Comparison of ENCODE assay signal across 1 cellular context in genomic region chr22:35894937-35895708, GRCh38.
TF ChIP-seq lines count a peak whose summit lies in the region.

No MANE protein-coding gene starts in this region.

TF ChIP-seq in HEK293, 187 proteins besides CTCF, POLR2A, EP300 and RAD21 (continued from another document and continues in another):
- TF ChIP-seq KLF8 (tag by site-specific recombination; IDR thresholded peaks at IDR 0.05): peak; percentile 92
- peak; percentile 15; the same call in 1 of the 2 replicates for TF ChIP-seq SP2 (tag by site-specific recombination; IDR thresholded peaks at IDR 0.05)
- TF ChIP-seq WT1 (tag by site-specific recombination; IDR thresholded peaks at IDR 0.05): peak; percentile 66
- no peak for TF ChIP-seq ZNF138 (tag by site-specific recombination; IDR thresholded peaks at IDR 0.05; ENCODE audit: borderline replicate concordance)
- TF ChIP-seq ZSCAN16 (tag by site-specific recombination; IDR thresholded peaks at IDR 0.05): 0 out of 2 replicates have a peak, but pooled peaks have one; percentile 46
- no peak for TF ChIP-seq ZSCAN18 (tag by site-specific recombination; IDR thresholded peaks at IDR 0.05)
- peak; percentile 60; the same call in 1 of the 2 replicates for TF ChIP-seq ZNF18 (tag by site-specific recombination; IDR thresholded peaks at IDR 0.05)
- peak; percentile 66; the same call in 1 of the 2 replicates for TF ChIP-seq ZNF692 (tag by site-specific recombination; IDR thresholded peaks at IDR 0.05)
- TF ChIP-seq ZNF366 (tag by site-specific recombination; conservative IDR thresholded peaks at IDR 0.05): peak; percentile 64; the same call in 1 of the 2 replicates
- TF ChIP-seq SALL2 (tag by site-specific recombination; IDR thresholded peaks at IDR 0.05; ENCODE audit: borderline replicate concordance): no peak
- TF ChIP-seq ZNF2 (tag by site-specific recombination; IDR thresholded peaks at IDR 0.05): peak; percentile 36; the same call in 1 of the 2 replicates
- peak; percentile 68 for TF ChIP-seq ZXDB (tag by site-specific recombination; IDR thresholded peaks at IDR 0.05)
- TF ChIP-seq SP7 (tag by site-specific recombination; IDR thresholded peaks at IDR 0.05): peak; percentile 74
- TF ChIP-seq PRDM6 (tag by site-specific recombination; IDR thresholded peaks at IDR 0.05): peak; percentile 77
- 0 out of 2 replicates have a peak, but pooled peaks have one; percentile 73 for TF ChIP-seq ZNF580 (tag by site-specific recombination; IDR thresholded peaks at IDR 0.05)
- no peak for TF ChIP-seq ZNF114 (tag by site-specific recombination; IDR thresholded peaks at IDR 0.05)
- peak; percentile 89 for TF ChIP-seq KLF1 (tag by site-specific recombination; IDR thresholded peaks at IDR 0.05)
- TF ChIP-seq KLF10 (tag by site-specific recombination; IDR thresholded peaks at IDR 0.05): 0 out of 2 replicates have a peak, but pooled peaks have one; percentile 25
- peak; percentile 97 for TF ChIP-seq OSR2 (tag by site-specific recombination; IDR thresholded peaks at IDR 0.05)
- TF ChIP-seq ZNF610 (tag by site-specific recombination; IDR thresholded peaks at IDR 0.05; ENCODE audit: borderline replicate concordance): peak; percentile 83; the same call in 1 of the 2 replicates
- TF ChIP-seq ZNF157 (tag by site-specific recombination; IDR thresholded peaks at IDR 0.05): no peak
- TF ChIP-seq KLF16 (tag by site-specific recombination; IDR thresholded peaks at IDR 0.05): peak; percentile 76; the same call in 1 of the 2 replicates
- no peak for TF ChIP-seq HOXC10 (CRISPR knock-in tag; IDR thresholded peaks at IDR 0.05)
- 0 out of 2 replicates have a peak, but pooled peaks have one; percentile 34 for TF ChIP-seq KLF9 (tag by site-specific recombination; IDR thresholded peaks at IDR 0.05; ENCODE audit: low read depth)
- peak; percentile 71 for TF ChIP-seq SP3 (tag by site-specific recombination; IDR thresholded peaks at IDR 0.05)
- no peak for TF ChIP-seq SCRT2 (tag by site-specific recombination; IDR thresholded peaks at IDR 0.05)
- TF ChIP-seq ZFP69B (tag by site-specific recombination; IDR thresholded peaks at IDR 0.05): 0 out of 2 replicates have a peak, but pooled peaks have one; percentile 44
- TF ChIP-seq PATZ1 (tag by site-specific recombination; IDR thresholded peaks at IDR 0.05): peak; percentile 82
- TF ChIP-seq ZNF596 (tag by site-specific recombination; IDR thresholded peaks at IDR 0.05): peak; percentile 94
- TF ChIP-seq ZNF654 (tag by site-specific recombination; IDR thresholded peaks at IDR 0.05; ENCODE audit: low read depth): no peak
- TF ChIP-seq ZNF341 (tag by site-specific recombination; IDR thresholded peaks at IDR 0.05; ENCODE audit: low read depth): peak; percentile 97
- TF ChIP-seq ZBTB10 (tag by site-specific recombination; IDR thresholded peaks at IDR 0.05): peak; percentile 78; the same call in 1 of the 2 replicates
- peak; percentile 49 for TF ChIP-seq ZBTB44 (tag by site-specific recombination; IDR thresholded peaks at IDR 0.05)
- TF ChIP-seq ZNF416 (tag by site-specific recombination; IDR thresholded peaks at IDR 0.05): no peak
- TF ChIP-seq PRDM4 (tag by site-specific recombination; IDR thresholded peaks at IDR 0.05): peak; percentile 31; the same call in 1 of the 2 replicates
- TF ChIP-seq BCL11A (tag by site-specific recombination; IDR thresholded peaks at IDR 0.05; ENCODE audit: low read depth): 0 out of 2 replicates have a peak, but pooled peaks have one; percentile 26
- peak; percentile 88 for TF ChIP-seq PRDM10 (tag by site-specific recombination; IDR thresholded peaks at IDR 0.05)
